Comparison of ENCODE assay signal across 22 cellular contexts in genomic region chr17:73723317-73723716, GRCh38.
"Had no signal": no experiment of that assay in that cellular context is flagged by ENCODE, and none has a peak within 500 bp of the region (broad histone marks: within the 10 kb centered on the region; RNA-seq: fewer than 3 reads in every experiment).

No MANE protein-coding gene starts in this region.

- H3K36me3 Mint-ChIP-seq: natural killer cell treated with Interleukin-12 subunit alpha and Interleukin-12 subunit beta and Interleukin-15 and Interleukin-18, amount 100 ng/mL, for 72 hours had no signal

- ATAC-seq: body of pancreas; heart right ventricle; left lobe of liver; lower lobe of right lung; natural killer cell treated with Interleukin-12 subunit alpha and Interleukin-12 subunit beta and Interleukin-15 and Interleukin-18, amount 100 ng/mL, for 72 hours; stimulated activated naive CD8-positive, alpha-beta T cell treated with anti-CD3 and anti-CD28 coated beads, Interleukin-15, Interleukin-2, amounts not matched to agents 100 U/mL and 50 U/mL, for 24 hours had no signal

- H3K4me3 ChIP-seq: adrenal gland, body of pancreas, esophagus squamous epithelium, heart right ventricle, lower lobe of right lung, right atrium auricular region, testis had no signal

- H3K9me3 ChIP-seq: adrenal gland, body of pancreas, esophagus squamous epithelium, heart right ventricle, lower lobe of right lung, right atrium auricular region, testis had no signal

- H3K36me3 ChIP-seq: adrenal gland, esophagus squamous epithelium, heart right ventricle, lower lobe of right lung, right atrium auricular region had no signal

- H3K9me3 Mint-ChIP-seq: natural killer cell treated with Interleukin-12 subunit alpha and Interleukin-12 subunit beta and Interleukin-15 and Interleukin-18, amount 100 ng/mL, for 72 hours had no signal

- H3K27ac ChIP-seq: adrenal gland, body of pancreas, epithelial cell of prostate, esophagus squamous epithelium, heart right ventricle, lower lobe of right lung, right atrium auricular region, testis had no signal

- H3K4me1 ChIP-seq: adrenal gland, body of pancreas had no signal

- H3K27me3 Mint-ChIP-seq: activated CD4-positive, alpha-beta T cell treated with anti-CD3 and anti-CD28 coated beads for 36 hours had no signal

- H3K4me3 Mint-ChIP-seq: activated CD4-positive, alpha-beta T cell treated with anti-CD3 and anti-CD28 coated beads for 36 hours; natural killer cell treated with Interleukin-12 subunit alpha and Interleukin-12 subunit beta and Interleukin-15 and Interleukin-18, amount 100 ng/mL, for 72 hours had no signal

- H3K27ac Mint-ChIP-seq: natural killer cell treated with Interleukin-12 subunit alpha and Interleukin-12 subunit beta and Interleukin-15 and Interleukin-18, amount 100 ng/mL, for 72 hours had no signal

- DNase-seq: activated CD4-positive, alpha-beta T cell treated with anti-CD3 and anti-CD28 coated beads for 36 hours; activated CD4-positive, CD25-positive, alpha-beta regulatory T cell; activated effector memory CD4-positive, alpha-beta T cell treated with anti-CD3 and anti-CD28 coated beads, Interleukin-2, amount 50 U/mL, for 16 hours; activated T-cell treated with anti-CD3 and anti-CD28 coated beads for 4 hours; adrenal gland; body of pancreas; dermis blood vessel endothelial cell; effector CD4-positive, alpha-beta T cell; esophagus squamous epithelium; foreskin melanocyte; heart right ventricle; kidney glomerular epithelial cell; lower lobe of right lung; mesenchymal stem cell; stimulated activated CD4-positive, alpha-beta T cell treated with anti-CD3 and anti-CD28 coated beads, Interleukin-4, amount 100 ng/mL, for 1 hour; stimulated activated naive CD8-positive, alpha-beta T cell treated with anti-CD3 and anti-CD28 coated beads, Interleukin-15, Interleukin-2, amounts not matched to agents 100 U/mL and 50 U/mL, for 24 hours; testis; trophoblast cell had no signal

- H3K27me3 ChIP-seq: adrenal gland, body of pancreas, right atrium auricular region, testis had no signal
